Comparison of ENCODE assay signal across 20 cellular contexts in the genomic region with DNA sequence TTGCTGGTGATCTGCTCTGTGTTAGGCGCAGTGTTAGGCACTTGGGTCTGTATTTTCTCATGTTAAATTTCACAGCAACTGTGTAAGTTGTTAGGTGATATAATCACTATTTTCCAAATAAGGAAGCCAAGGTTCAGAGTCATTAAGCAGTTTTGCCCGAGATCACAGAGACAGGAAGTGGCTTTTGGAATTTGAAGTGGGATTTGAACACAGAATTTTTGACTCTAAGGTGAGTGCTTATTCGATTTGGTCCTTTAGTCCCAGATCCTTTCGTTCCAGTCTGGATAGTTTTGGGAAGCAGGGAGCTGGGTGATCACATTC.
DNase-seq lines count a peak whose midpoint lies in the region; ATAC-seq and TF ChIP-seq lines count a peak whose summit lies in the region.
"Had no signal": no experiment of that assay in that cellular context is flagged by ENCODE, and none has a peak within 500 bp of the region (broad histone marks: within the 10 kb centered on the region; RNA-seq: fewer than 3 reads in every experiment).

No MANE protein-coding gene starts in this region.

- no peak for ATAC-seq in Right ventricle myocardium inferior
- ATAC-seq: stimulated activated naive CD8-positive, alpha-beta T cell treated with anti-CD3 and anti-CD28 coated beads, Interleukin-15, Interleukin-2, amounts not matched to agents 100 U/mL and 50 U/mL, for 24 hours; upper lobe of right lung had no signal

- DNase-seq in left ventricle myocardium inferior (no peak), Right ventricle myocardium inferior (ENCODE audit: missing footprints) (no peak), coronary artery (ENCODE audit: low spot score) (no peak), osteoblast (ENCODE audit: insufficient read length, low spot score, missing footprints) (no peak), uterus (no peak), NCI-H446 (lab: John Stamatoyannopoulos, UW) (no peak), NCI-H345 (lab: John Stamatoyannopoulos, UW) (no peak)
- no peak for DNase-seq in stimulated activated CD4-positive, alpha-beta T cell treated with anti-CD3 and anti-CD28 coated beads, Interleukin-15, amount 100 ng/mL, for 24 hours
- DNase-seq: activated B cell treated with CpG ODN at 0.5 μM for 24 hours; activated CD4-positive, alpha-beta memory T cell treated with anti-CD3 and anti-CD28 coated beads for 36 hours; activated effector memory CD4-positive, alpha-beta T cell treated with Interleukin-2 at 50 U/mL for 16 hours; esophagus squamous epithelium; kidney glomerular epithelial cell; NCI-H1436; NCI-H524 treated with DMSO at 0.1 percent for 48 hours; stimulated activated CD4-positive, alpha-beta T cell treated with anti-CD3 and anti-CD28 coated beads, Interleukin-4, amount 100 ng/mL, for 24 hours; stimulated activated naive CD8-positive, alpha-beta T cell treated with anti-CD3 and anti-CD28 coated beads, Interleukin-15, Interleukin-2, amounts not matched to agents 100 U/mL and 50 U/mL, for 24 hours; upper lobe of right lung had no signal

- H3K4me1 ChIP-seq in left ventricle myocardium inferior (peaks cover 74% of the 10 kb centered on the region), osteoblast (ENCODE audit: insufficient read depth, low read length) (peaks cover 11% of the 10 kb centered on the region), uterus (no peaks in the 10 kb centered on the region)
- H3K4me1 ChIP-seq: prostate gland, upper lobe of right lung had no signal

- no peak overlapping the region for H3K4me2 ChIP-seq in osteoblast (ENCODE audit: insufficient read depth, low read length)
- H3K4me2 ChIP-seq: BLaER1 had no signal

- H3K27ac ChIP-seq in left ventricle myocardium inferior (replicated peaks) (peak overlapping the region; percentile 73), coronary artery (peak overlapping the region; percentile 60 to 89), osteoblast (ENCODE audit: low read depth, low read length) (no peak overlapping the region), uterus (peak overlapping the region; percentile 37 to 73)
- H3K27ac ChIP-seq: BLaER1, prostate gland, upper lobe of right lung had no signal

- H3K9me3 ChIP-seq in left ventricle myocardium inferior (replicated peaks) (no peaks in the 10 kb centered on the region), osteoblast (ENCODE audit: low read depth, low read length) (no peaks in the 10 kb centered on the region), uterus (no peaks in the 10 kb centered on the region)
- H3K9me3 ChIP-seq: BLaER1, esophagus squamous epithelium, prostate gland, upper lobe of right lung had no signal

- no peak for TF ChIP-seq CTCF in left ventricle myocardium inferior (IDR thresholded peaks at IDR 0.05; ENCODE audit: borderline replicate concordance)
- no peak for TF ChIP-seq CTCF in coronary artery (IDR thresholded peaks at IDR 0.05)
- TF ChIP-seq CTCF in osteoblast (IDR thresholded peaks at IDR 0.05; ENCODE audit: extremely low read depth, low read depth, low read length) = no peak
- no peak for TF ChIP-seq CTCF in uterus (IDR thresholded peaks at IDR 0.05)

- H3K36me3 ChIP-seq in left ventricle myocardium inferior (no peaks in the 10 kb centered on the region), osteoblast (ENCODE audit: insufficient read depth, low read length) (no peaks in the 10 kb centered on the region), uterus (no peaks in the 10 kb centered on the region)
- H3K36me3 ChIP-seq: BLaER1, esophagus squamous epithelium, prostate gland, upper lobe of right lung had no signal

- peak overlapping the region; percentile 45 for H2AFZ ChIP-seq in osteoblast (ENCODE audit: low read length)

- no peaks in the 10 kb centered on the region for H3K79me2 ChIP-seq in osteoblast (ENCODE audit: insufficient read depth, low read length)

- TF ChIP-seq POLR2A in uterus (IDR thresholded peaks at IDR 0.05) = no peak

- intact Hi-C loops in left ventricle myocardium inferior (cut with micrococcal nuclease) (no loop called here), Right ventricle myocardium inferior (cut with DNase I) (no loop called here), uterus (cut with DNase I; ENCODE audit: low total_unique reads) (no loop called here)

- H3K27me3 ChIP-seq in left ventricle myocardium inferior (ENCODE audit: low read depth) = no peaks in the 10 kb centered on the region
- H3K27me3 ChIP-seq in osteoblast (ENCODE audit: insufficient read depth, low read length) = no peaks in the 10 kb centered on the region
- H3K27me3 ChIP-seq in uterus = no peaks in the 10 kb centered on the region
- H3K27me3 ChIP-seq: BLaER1, esophagus squamous epithelium, upper lobe of right lung had no signal

- no peaks in the 10 kb centered on the region for H4K20me1 ChIP-seq in osteoblast (ENCODE audit: insufficient read depth, low read length)
- H4K20me1 ChIP-seq: BLaER1 had no signal

- H3K4me3 ChIP-seq in left ventricle myocardium inferior (no peak overlapping the region), coronary artery (no peak overlapping the region), osteoblast (ENCODE audit: insufficient read depth, low read length) (no peak overlapping the region), uterus (no peak overlapping the region)
- H3K4me3 ChIP-seq: BLaER1, esophagus squamous epithelium, prostate gland, upper lobe of right lung had no signal
